1 cellular context compared by ENCODE assay signal in the genomic region with DNA sequence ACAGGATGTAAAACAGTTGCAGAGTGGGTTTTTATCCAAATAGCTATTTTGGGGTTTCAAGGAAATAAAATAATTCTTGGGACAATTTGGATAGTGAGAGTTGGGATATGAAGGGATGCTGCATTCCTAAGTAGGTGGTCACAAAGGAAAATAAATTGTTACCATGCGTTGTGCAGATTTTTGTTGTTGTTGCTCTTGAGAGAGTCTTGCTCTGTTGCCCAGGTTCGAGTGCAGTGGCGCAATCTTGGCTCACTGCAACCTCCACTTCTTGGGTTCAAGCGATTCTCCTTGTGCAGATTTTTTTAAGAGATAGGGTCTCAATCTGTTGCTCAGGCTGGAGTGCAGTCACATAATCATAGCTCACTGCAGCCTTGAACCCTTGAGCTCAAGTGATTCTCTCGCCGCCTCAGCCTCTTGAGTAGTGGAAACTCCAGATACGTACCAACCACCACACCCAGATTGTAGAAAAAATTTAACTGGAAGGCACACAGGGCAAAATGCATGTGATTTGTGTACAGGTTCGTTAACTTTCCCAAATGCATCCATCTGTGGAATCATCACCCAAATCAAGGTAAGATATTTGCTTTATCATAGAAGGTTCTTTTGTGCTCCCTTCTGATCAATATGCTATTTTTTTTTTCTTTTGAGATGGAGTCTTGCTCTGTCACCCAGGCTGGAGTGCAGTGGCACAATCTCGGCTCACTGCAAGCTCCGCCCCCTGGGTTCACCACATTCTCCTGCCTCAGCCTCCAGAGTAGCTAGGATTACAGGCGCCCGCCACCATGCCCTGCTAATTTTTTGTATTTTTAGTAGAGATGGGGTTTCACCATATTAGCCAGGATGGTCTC.
TF ChIP-seq lines count a peak whose summit lies in the region.

No MANE protein-coding gene starts in this region.

TF ChIP-seq in HepG2, 621 proteins besides CTCF, POLR2A, EP300 and RAD21:
- no peak for TF ChIP-seq ZNF335 (CRISPR knock-in tag; IDR thresholded peaks at IDR 0.05)
- TF ChIP-seq SSRP1 (CRISPR knock-in tag; IDR thresholded peaks at IDR 0.05), result 0 out of 2 replicates have a peak, but pooled peaks have one; percentile 10
- no peak for TF ChIP-seq RORA (CRISPR knock-in tag; IDR thresholded peaks at IDR 0.05)
- TF ChIP-seq, protein P1, sequence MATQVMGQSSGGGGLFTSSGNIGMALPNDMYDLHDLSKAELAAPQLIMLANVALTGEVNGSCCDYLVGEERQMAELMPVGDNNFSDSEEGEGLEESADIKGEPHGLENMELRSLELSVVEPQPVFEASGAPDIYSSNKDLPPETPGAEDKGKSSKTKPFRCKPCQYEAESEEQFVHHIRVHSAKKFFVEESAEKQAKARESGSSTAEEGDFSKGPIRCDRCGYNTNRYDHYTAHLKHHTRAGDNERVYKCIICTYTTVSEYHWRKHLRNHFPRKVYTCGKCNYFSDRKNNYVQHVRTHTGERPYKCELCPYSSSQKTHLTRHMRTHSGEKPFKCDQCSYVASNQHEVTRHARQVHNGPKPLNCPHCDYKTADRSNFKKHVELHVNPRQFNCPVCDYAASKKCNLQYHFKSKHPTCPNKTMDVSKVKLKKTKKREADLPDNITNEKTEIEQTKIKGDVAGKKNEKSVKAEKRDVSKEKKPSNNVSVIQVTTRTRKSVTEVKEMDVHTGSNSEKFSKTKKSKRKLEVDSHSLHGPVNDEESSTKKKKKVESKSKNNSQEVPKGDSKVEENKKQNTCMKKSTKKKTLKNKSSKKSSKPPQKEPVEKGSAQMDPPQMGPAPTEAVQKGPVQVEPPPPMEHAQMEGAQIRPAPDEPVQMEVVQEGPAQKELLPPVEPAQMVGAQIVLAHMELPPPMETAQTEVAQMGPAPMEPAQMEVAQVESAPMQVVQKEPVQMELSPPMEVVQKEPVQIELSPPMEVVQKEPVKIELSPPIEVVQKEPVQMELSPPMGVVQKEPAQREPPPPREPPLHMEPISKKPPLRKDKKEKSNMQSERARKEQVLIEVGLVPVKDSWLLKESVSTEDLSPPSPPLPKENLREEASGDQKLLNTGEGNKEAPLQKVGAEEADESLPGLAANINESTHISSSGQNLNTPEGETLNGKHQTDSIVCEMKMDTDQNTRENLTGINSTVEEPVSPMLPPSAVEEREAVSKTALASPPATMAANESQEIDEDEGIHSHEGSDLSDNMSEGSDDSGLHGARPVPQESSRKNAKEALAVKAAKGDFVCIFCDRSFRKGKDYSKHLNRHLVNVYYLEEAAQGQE (IDR thresholded peaks at IDR 0.05; ENCODE audit: borderline replicate concordance in 1 of 2, low read depth in 1 of 2, low read length in 2 of 2), result no peak
- TF ChIP-seq RBM22 (optimal IDR thresholded peaks at IDR 0.05; ENCODE audit: low read length), result no peak
- TF ChIP-seq ZNF121 (CRISPR knock-in tag; IDR thresholded peaks at IDR 0.05), result peak; percentile 77
- 0 out of 2 replicates have a peak, but pooled peaks have one; percentile 25 for TF ChIP-seq POLR2G (IDR thresholded peaks at IDR 0.05; ENCODE audit: low read depth, low read length)
TF ChIP-seq in HepG2: peak in this region for 3.
